Comparison of ENCODE assay signal across 9 cellular contexts in the genomic region with DNA sequence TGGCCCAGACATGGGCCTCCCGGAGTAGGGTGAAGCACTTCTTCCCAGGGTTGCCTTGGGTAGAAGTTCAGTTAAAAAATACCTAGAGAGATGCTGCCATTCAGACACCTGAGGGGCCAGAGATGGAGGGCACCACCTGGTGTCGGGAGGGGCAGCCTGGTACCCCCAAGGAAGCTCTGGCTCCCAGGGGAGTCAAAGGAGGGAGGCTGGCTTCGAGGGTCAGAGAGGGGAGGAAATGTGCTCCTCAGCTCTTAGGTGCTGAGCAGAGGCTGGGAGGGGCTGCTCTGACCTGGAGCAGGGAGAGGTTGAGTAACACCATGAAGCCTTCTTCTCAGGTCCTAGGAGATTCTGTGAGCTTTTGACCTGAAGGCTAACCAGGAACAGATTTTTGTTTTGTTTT. TPM values are rescaled to one million over a fixed set of nuclear protein-coding genes. Genes with fewer than 3 reads are reported as not detected.
DNase-seq lines count a peak whose midpoint lies in the region; ATAC-seq and TF ChIP-seq lines count a peak whose summit lies in the region.
"Had no signal": no experiment of that assay in that cellular context is flagged by ENCODE, and none has a peak within 500 bp of the region (broad histone marks: within the 10 kb centered on the region; RNA-seq: fewer than 3 reads in every experiment).

No MANE protein-coding gene starts in this region.

- H3K9me3 ChIP-seq in transverse colon: no peaks in the 10 kb centered on the region

- peak; percentile 64 for DNase-seq in activated effector memory CD4-positive, alpha-beta T cell treated with anti-CD3 and anti-CD28 coated beads, Interleukin-2, amount 50 U/mL, for 16 hours
- no peak for DNase-seq in activated effector memory CD4-positive, alpha-beta T cell treated with Interleukin-2 at 50 U/mL for 16 hours
- DNase-seq in activated naive CD8-positive, alpha-beta T cell treated with anti-CD3 and anti-CD28 coated beads, Interleukin-2, amount 50 U/mL, for 24 hours: no peak
- no peak for DNase-seq in memory B cell (ENCODE audit: low spot score in 2 of 2)
- no peak for DNase-seq in transverse colon
- no peak for DNase-seq in NK-92 treated with Interleukin-12 subunit alpha and Interleukin-12 subunit beta, amount 100 ng/mL, for 24 hours (lab: John Stamatoyannopoulos, UW)
- DNase-seq in activated CD4-positive, CD25-positive, alpha-beta regulatory T cell treated with anti-CD3 and anti-CD28 coated beads, Interleukin-2, amount 50 U/mL, for 72 hours: no peak
- DNase-seq: stimulated activated CD4-positive, alpha-beta T cell treated with anti-CD3 and anti-CD28 coated beads, Interleukin-4, amount 100 ng/mL, for 1 hour had no signal

- H3K36me3 ChIP-seq in transverse colon: no peaks in the 10 kb centered on the region

- ATAC-seq in activated naive CD8-positive, alpha-beta T cell treated with anti-CD3 and anti-CD28 coated beads, Interleukin-2, amount 50 U/mL, for 24 hours: no peak
- no peak for ATAC-seq in memory B cell (ENCODE audit: low read depth)
- no peak for ATAC-seq in GM21576 (IDR thresholded peaks at IDR 0.05; ENCODE audit: unreplicated experiment)

- in situ Hi-C loops in transverse colon (cut with MboI; ENCODE audit: low pct_ligation_motif_present in 1 of 4, low pct_unique_long_range_greater_than_20kb in 1 of 4, low sequenced_read_pairs in 3 of 4): no loop called here

- no peak for TF ChIP-seq CTCF in transverse colon (IDR thresholded peaks at IDR 0.05)

- TF ChIP-seq EP300 in transverse colon (IDR thresholded peaks at IDR 0.05; ENCODE audit: low read depth): no peak

- peak overlapping the region; percentile 70 for H3K27ac Mint-ChIP-seq in activated naive CD8-positive, alpha-beta T cell treated with anti-CD3 and anti-CD28 coated beads, Interleukin-2, amount 50 U/mL, for 24 hours
- no peak overlapping the region for H3K27ac Mint-ChIP-seq in memory B cell

- H3K36me3 Mint-ChIP-seq in activated naive CD8-positive, alpha-beta T cell treated with anti-CD3 and anti-CD28 coated beads, Interleukin-2, amount 50 U/mL, for 24 hours (ENCODE audit: low read depth): no peaks in the 10 kb centered on the region
- H3K36me3 Mint-ChIP-seq in memory B cell: peaks cover 8% of the 10 kb centered on the region

- H3K4me1 ChIP-seq in transverse colon: peaks cover 0 to 37% (median 29%) of the 10 kb centered on the region in 4 donors

- H3K4me3 ChIP-seq in transverse colon: peak overlapping the region in 2 of 4 donors; percentile 68 to 90

- intact Hi-C loops in transverse colon (cut with DNase I; ENCODE audit: low total_unique reads): loop anchor here (5.0 kb wide), 1 partner anchor 38 kb away; no protein-coding TSS in a partner anchor

- no peaks in the 10 kb centered on the region for H3K27me3 Mint-ChIP-seq in activated naive CD8-positive, alpha-beta T cell treated with anti-CD3 and anti-CD28 coated beads, Interleukin-2, amount 50 U/mL, for 24 hours
- peaks cover 3% of the 10 kb centered on the region for H3K27me3 Mint-ChIP-seq in memory B cell

- peaks cover 68% of the 10 kb centered on the region for H3K4me1 Mint-ChIP-seq in activated naive CD8-positive, alpha-beta T cell treated with anti-CD3 and anti-CD28 coated beads, Interleukin-2, amount 50 U/mL, for 24 hours
- peaks cover 33% of the 10 kb centered on the region for H3K4me1 Mint-ChIP-seq in memory B cell

- peak overlapping the region; percentile 93 for H3K4me3 Mint-ChIP-seq in activated naive CD8-positive, alpha-beta T cell treated with anti-CD3 and anti-CD28 coated beads, Interleukin-2, amount 50 U/mL, for 24 hours
- peak overlapping the region; percentile 90 for H3K4me3 Mint-ChIP-seq in memory B cell

- TF ChIP-seq POLR2A in transverse colon (IDR thresholded peaks at IDR 0.05): no peak

- WGBS in transverse colon (ENCODE audit: low coverage in 1 of 2), 2 donors: 57% methylated on average over 3 of the region's 3 CpGs; no CpG with 5 or more reads in 1 of the 2 donors

- H3K27ac ChIP-seq in transverse colon: peak overlapping the region in 3 of 4 donors; percentile 76 to 89 (median 89)

- H3K9me3 Mint-ChIP-seq in activated naive CD8-positive, alpha-beta T cell treated with anti-CD3 and anti-CD28 coated beads, Interleukin-2, amount 50 U/mL, for 24 hours: no peaks in the 10 kb centered on the region
- no peaks in the 10 kb centered on the region for H3K9me3 Mint-ChIP-seq in memory B cell

- no peaks in the 10 kb centered on the region for H3K27me3 ChIP-seq in transverse colon

RNA-seq across cellular contexts. Expression of gene USP35, which starts 1.1 kb away (rescaled TPM):
- 10 to 100 TPM in 2 of 4 donors, 1 to 10 TPM in 2; 7.4 to 17.2 (median 10.9) TPM for total RNA-seq in transverse colon

RNA-seq across cellular contexts. Expression of gene KCTD21, which starts 1.4 kb away (rescaled TPM):
- total RNA-seq in transverse colon: 10 to 100 TPM; 10.9 to 55.0 (median 29.2) TPM

RNA-seq across cellular contexts. Expression of gene ALG8, which starts 50.4 kb away (rescaled TPM):
- total RNA-seq in transverse colon: 10 to 100 TPM in 3 of 4 donors, 1 to 10 TPM in 1; 4.9 to 28.9 (median 14.5) TPM
